ENCODE assay signal across 8 cellular contexts in genomic region chr17:75109047-75109406, GRCh38.
A peak's percentile ranks its signal among the peaks of the same experiment; 100 is the strongest.
DNase-seq lines count a peak whose midpoint lies in the region; ATAC-seq and TF ChIP-seq lines count a peak whose summit lies in the region.

No MANE protein-coding gene starts in this region.

- H3K36me3 Mint-ChIP-seq in dendritic cell treated with granulocyte-macrophage colony-stimulating factor and Interleukin-4, amounts not matched to agents 40 ng/mL and 50 ng/mL, for 4 days (ENCODE audit: low read depth) = peaks cover 48% of the 10 kb centered on the region
- peaks cover 15% of the 10 kb centered on the region for H3K36me3 Mint-ChIP-seq in nephron (ENCODE audit: low read depth)

- peak overlapping the region; percentile 88 to 100 (median 99) for H3K4me2 ChIP-seq in BLaER1 treated with 17β-estradiol and CSF1 and Interleukin-3, amounts not matched to agents 10 nM and 100 nM
- H3K4me2 ChIP-seq in Loucy (ENCODE audit: low read depth, low read length, poor library complexity, severe bottlenecking) = peak overlapping the region; percentile 94

- H3K27me3 Mint-ChIP-seq in dendritic cell treated with granulocyte-macrophage colony-stimulating factor and Interleukin-4, amounts not matched to agents 40 ng/mL and 50 ng/mL, for 4 days = peaks cover 14% of the 10 kb centered on the region
- peaks cover 18% of the 10 kb centered on the region for H3K27me3 Mint-ChIP-seq in nephron (ENCODE audit: low read depth)

- peak overlapping the region; percentile 59 to 84 (median 72) for H3K4me3 ChIP-seq in BLaER1 treated with 17β-estradiol and CSF1 and Interleukin-3, amounts not matched to agents 10 nM and 100 nM
- H3K4me3 ChIP-seq in Loucy (ENCODE audit: low read length, poor library complexity, severe bottlenecking) = peak overlapping the region; percentile 94

- no peak overlapping the region for H3K27ac ChIP-seq in BLaER1 treated with 17β-estradiol and CSF1 and Interleukin-3, amounts not matched to agents 10 nM and 100 nM

- intact Hi-C loops in dendritic cell treated with granulocyte-macrophage colony-stimulating factor and Interleukin-4, amounts not matched to agents 40 ng/mL and 50 ng/mL, for 4 days (cut with micrococcal nuclease) = no loop called here

- CTCF ChIA-PET in HEK293T (lab: Yijun Ruan, JAX) = interaction anchor here (0.7 to 2.2 kb wide), 2 partner anchors 162 to 221 kb away, joined by 3 to 5 read pairs; partner anchors contain the start of gene MIF4GD

- peaks cover 0 to 16% (median 0%) of the 10 kb centered on the region in 11 experiments; a peak in 6 of 22 replicates for H4K20me1 ChIP-seq in BLaER1 treated with 17β-estradiol and CSF1 and Interleukin-3, amounts not matched to agents 10 nM and 100 nM
- no peaks in the 10 kb centered on the region for H4K20me1 ChIP-seq in Loucy (ENCODE audit: insufficient read depth, low read length, poor library complexity, severe bottlenecking)

- H3K9ac ChIP-seq in BLaER1 treated with 17β-estradiol and CSF1 and Interleukin-3, amounts not matched to agents 10 nM and 100 nM = peak overlapping the region; percentile 68 to 83 (median 79); a peak in 20 of 22 replicates
- peak overlapping the region; percentile 75 for H3K9ac ChIP-seq in Loucy (ENCODE audit: low read depth, low read length, poor library complexity, severe bottlenecking)

- DNase-seq in stimulated activated CD4-positive, alpha-beta T cell treated with anti-CD3 and anti-CD28 coated beads, Interleukin-4, amount 100 ng/mL, for 4 hours = no peak
- DNase-seq in HEK293T (ENCODE audit: extremely low spot score) = no peak
- DNase-seq in inferior parietal cortex (ENCODE audit: extremely low spot score) = no peak

- H3K36me3 ChIP-seq in BLaER1 treated with 17β-estradiol and CSF1 and Interleukin-3, amounts not matched to agents 10 nM and 100 nM = peaks cover 0 to 18% (median 0%) of the 10 kb centered on the region in 11 experiments; a peak in 9 of 22 replicates
- H3K36me3 ChIP-seq in Loucy (ENCODE audit: insufficient read depth, low read length) = no peaks in the 10 kb centered on the region

- no peak for ATAC-seq in HG03108 (IDR thresholded peaks at IDR 0.05; ENCODE audit: unreplicated experiment)

- no peaks in the 10 kb centered on the region for H3K9me2 ChIP-seq in Loucy (replicated peaks; ENCODE audit: low read depth, low read length)

- peak overlapping the region; percentile 96 for H2AFZ ChIP-seq in Loucy (ENCODE audit: low read length)

- H3K79me2 ChIP-seq in Loucy (ENCODE audit: insufficient read depth, low read length) = peaks cover 24% of the 10 kb centered on the region; the same call in 1 of the 2 replicates

- no peaks in the 10 kb centered on the region for H3K9me3 Mint-ChIP-seq in dendritic cell treated with granulocyte-macrophage colony-stimulating factor and Interleukin-4, amounts not matched to agents 40 ng/mL and 50 ng/mL, for 4 days
- H3K9me3 Mint-ChIP-seq in nephron = no peaks in the 10 kb centered on the region

- peaks cover 43% of the 10 kb centered on the region for H3K4me1 Mint-ChIP-seq in dendritic cell treated with granulocyte-macrophage colony-stimulating factor and Interleukin-4, amounts not matched to agents 40 ng/mL and 50 ng/mL, for 4 days (ENCODE audit: low read depth)
- H3K4me1 Mint-ChIP-seq in nephron = peaks cover 25% of the 10 kb centered on the region

- H3K4me3 Mint-ChIP-seq in dendritic cell treated with granulocyte-macrophage colony-stimulating factor and Interleukin-4, amounts not matched to agents 40 ng/mL and 50 ng/mL, for 4 days = peak overlapping the region; percentile 87
- H3K4me3 Mint-ChIP-seq in nephron = peak overlapping the region; percentile 87 to 91 (median 90)

- H3K9me3 ChIP-seq in BLaER1 treated with 17β-estradiol and CSF1 and Interleukin-3, amounts not matched to agents 10 nM and 100 nM (replicated peaks in 1 of 11) = no peaks in the 10 kb centered on the region
- no peaks in the 10 kb centered on the region for H3K9me3 ChIP-seq in Loucy (ENCODE audit: insufficient read depth, low read depth, low read length)

- H3F3A ChIP-seq in Loucy (ENCODE audit: low read depth) = 0 out of 2 replicates have a peak, but pooled peaks cover 4% of the 10 kb centered on the region

- TF ChIP-seq CTCF in Loucy (conservative IDR thresholded peaks at IDR 0.05; ENCODE audit: low read length) (no peak), nephron (IDR thresholded peaks at IDR 0.05; ENCODE audit: unreplicated experiment in 3 of 3) (no peak)

- peak overlapping the region; percentile 88 for H3K27ac Mint-ChIP-seq in dendritic cell treated with granulocyte-macrophage colony-stimulating factor and Interleukin-4, amounts not matched to agents 40 ng/mL and 50 ng/mL, for 4 days
- no peak overlapping the region for H3K27ac Mint-ChIP-seq in nephron

- peaks cover 5 to 19% (median 16%) of the 10 kb centered on the region in 11 experiments; a peak in 17 of 22 replicates for H3K27me3 ChIP-seq in BLaER1 treated with 17β-estradiol and CSF1 and Interleukin-3, amounts not matched to agents 10 nM and 100 nM
- H3K27me3 ChIP-seq in Loucy (ENCODE audit: insufficient read depth, low read length, poor library complexity, severe bottlenecking) = no peaks in the 10 kb centered on the region

- POLR2A ChIA-PET in HEK293T (lab: Yijun Ruan, JAX) = interaction anchor here (0.6 to 2.7 kb wide), 29 partner anchors 11 to 229 kb away, joined by 3 to 21 read pairs (median 4); partner anchors contain the start of genes ATP5PD, HID1, JPT1 and KCTD2

- peaks cover 33 to 45% (median 36%) of the 10 kb centered on the region in 10 experiments for H3K4me1 ChIP-seq in BLaER1 treated with 17β-estradiol and CSF1 and Interleukin-3, amounts not matched to agents 10 nM and 100 nM
- peaks cover 29% of the 10 kb centered on the region for H3K4me1 ChIP-seq in Loucy (ENCODE audit: insufficient read depth, low read length, poor library complexity, severe bottlenecking)

TF ChIP-seq in HEK293T, 16 proteins besides CTCF, POLR2A, EP300 and RAD21:
- no peak for TF ChIP-seq SP1 (IDR thresholded peaks at IDR 0.05)
- no peak for TF ChIP-seq ZNF384 (IDR thresholded peaks at IDR 0.05)
- no peak for TF ChIP-seq PKNOX1 (IDR thresholded peaks at IDR 0.05)
- no peak for TF ChIP-seq HDGF (IDR thresholded peaks at IDR 0.05; ENCODE audit: borderline replicate concordance)
- no peak for TF ChIP-seq ARNT (IDR thresholded peaks at IDR 0.05)
- no peak for TF ChIP-seq NFRKB (IDR thresholded peaks at IDR 0.05)
- no peak for TF ChIP-seq FOXM1 (IDR thresholded peaks at IDR 0.05; ENCODE audit: borderline replicate concordance)
- TF ChIP-seq TARDBP (IDR thresholded peaks at IDR 0.05) = no peak
- TF ChIP-seq LEF1 (IDR thresholded peaks at IDR 0.05; ENCODE audit: borderline replicate concordance) = no peak
- TF ChIP-seq FOXK2 (IDR thresholded peaks at IDR 0.05) = no peak
- no peak for TF ChIP-seq L3MBTL2 (conservative IDR thresholded peaks at IDR 0.05)
- TF ChIP-seq SUZ12 (IDR thresholded peaks at IDR 0.05) = no peak
- no peak for TF ChIP-seq BHLHE40 (IDR thresholded peaks at IDR 0.05; ENCODE audit: borderline replicate concordance)
- TF ChIP-seq FOXA1 (IDR thresholded peaks at IDR 0.05) = no peak
- TF ChIP-seq ELF4 (IDR thresholded peaks at IDR 0.05) = no peak
- no peak for TF ChIP-seq CTBP1 (IDR thresholded peaks at IDR 0.05; ENCODE audit: borderline replicate concordance)
